ENCODE assay signal across 8 cellular contexts in the genomic region with DNA sequence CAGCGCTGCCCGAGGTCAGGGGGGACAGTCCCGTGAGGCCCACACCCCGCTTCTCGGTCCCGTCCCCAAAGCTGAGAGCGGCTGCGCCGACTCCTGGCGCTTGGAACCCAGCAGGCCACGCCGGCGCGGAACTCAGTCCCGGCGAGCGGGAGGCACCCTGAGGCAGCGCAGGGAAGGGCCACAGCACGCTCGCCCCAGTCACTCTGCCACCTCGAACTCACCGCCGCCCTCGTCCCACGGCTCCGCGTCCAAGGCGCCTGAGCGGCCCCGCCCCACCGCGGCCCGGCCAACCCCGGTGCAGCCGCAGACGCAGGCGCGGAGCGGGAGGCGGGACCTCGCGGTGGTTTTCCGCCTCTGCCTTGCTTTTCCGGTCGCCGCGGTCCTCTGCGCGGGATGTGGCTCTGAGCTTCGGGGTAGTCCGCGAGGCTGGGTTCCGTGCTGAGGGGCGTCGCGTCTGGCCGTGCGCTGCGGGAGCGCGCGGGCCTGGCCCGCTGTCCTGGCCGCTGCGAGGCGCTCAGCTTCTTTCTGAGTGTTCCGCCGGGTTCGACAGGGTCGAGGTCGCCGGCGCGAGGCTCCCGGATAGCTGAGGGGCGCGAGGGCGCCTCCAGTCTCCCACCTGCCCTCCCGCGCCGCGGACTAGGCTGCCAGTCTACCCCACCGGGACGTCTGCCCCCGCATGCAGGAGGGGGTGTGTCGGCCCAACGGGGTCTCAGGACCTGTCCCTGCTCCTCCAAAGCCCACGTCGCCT. TPM values are rescaled to one million over a fixed set of nuclear protein-coding genes. Genes with fewer than 3 reads are reported as not detected.
DNase-seq lines count a peak whose midpoint lies in the region; ATAC-seq and TF ChIP-seq lines count a peak whose summit lies in the region.

A gene with protein sequence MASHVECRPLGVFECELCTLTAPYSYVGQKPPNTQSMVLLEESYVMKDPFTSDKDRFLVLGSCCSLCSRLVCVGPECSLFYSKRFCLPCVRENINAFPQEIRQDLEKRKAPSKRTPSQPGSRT (minus strand): TSS at position 259 of the 748 bp plus-strand sequence. CDS start 2,009 bp downstream, outside the sequence.

- ATAC-seq in GM19438 (IDR thresholded peaks at IDR 0.05; ENCODE audit: low read depth, unreplicated experiment) (peak; percentile 69), HG03571 (IDR thresholded peaks at IDR 0.05; ENCODE audit: unreplicated experiment) (peak; percentile 74)

- peak within 1 kb of the TSS; percentile 80 for H3K4me3 Mint-ChIP-seq in endothelial cell (ENCODE audit: unreplicated experiment)
- peak within 1 kb of the TSS; percentile 68 for H3K4me3 Mint-ChIP-seq in mesothelial cell of epicardium

- H3K27ac Mint-ChIP-seq in endothelial cell (ENCODE audit: unreplicated experiment) (no peak within 1 kb of the TSS), mesothelial cell of epicardium (peak within 1 kb of the TSS; percentile 47)

- TF ChIP-seq CTCF in endothelial cell (IDR thresholded peaks at IDR 0.05; ENCODE audit: unreplicated experiment) = no peak
- no peak for TF ChIP-seq CTCF in mesothelial cell of epicardium (IDR thresholded peaks at IDR 0.05; ENCODE audit: unreplicated experiment)

- H3K4me1 Mint-ChIP-seq in endothelial cell (ENCODE audit: unreplicated experiment) (peaks cover 5% of the 10 kb centered on the region), mesothelial cell of epicardium (peaks cover 14% of the 10 kb centered on the region)

- no peaks in the 10 kb centered on the region for H3K36me3 Mint-ChIP-seq in endothelial cell (ENCODE audit: low read depth, unreplicated experiment)
- H3K36me3 Mint-ChIP-seq in mesothelial cell of epicardium = peaks cover 2% of the 10 kb centered on the region

- H3K9me3 Mint-ChIP-seq in endothelial cell (ENCODE audit: unreplicated experiment) = no peaks in the 10 kb centered on the region
- H3K9me3 Mint-ChIP-seq in mesothelial cell of epicardium = no peaks in the 10 kb centered on the region

- H3K27me3 Mint-ChIP-seq in endothelial cell (ENCODE audit: unreplicated experiment) (peaks cover 3% of the 10 kb centered on the region), mesothelial cell of epicardium (ENCODE audit: low read depth) (no peaks in the 10 kb centered on the region)

- DNase-seq in COLO668 (lab: John Stamatoyannopoulos, UW; ENCODE audit: unreplicated experiment) (peak; percentile 95), NOMO-1 treated with dmso at 0.1 percent for 144 hours (lab: John Stamatoyannopoulos, UW; ENCODE audit: unreplicated experiment) (peak; percentile 92), endothelial cell (ENCODE audit: low spot score) (peak; percentile 91), mesothelial cell of epicardium (ENCODE audit: low spot score in 2 of 2, unreplicated experiment in 2 of 2) (peak; percentile 77 to 88)
- DNase-seq in activated CD8-positive, alpha-beta memory T cell treated with anti-CD3 and anti-CD28 coated beads, Interleukin-2, amount 50 U/mL, for 24 hours (ENCODE audit: extremely low read depth) = peak; percentile 75
- peak; percentile 88 to 93 for DNase-seq in stimulated activated CD8-positive, alpha-beta memory T cell treated with anti-CD3 and anti-CD28 coated beads, Interleukin-15, amount 100 ng/mL, for 48 hours (ENCODE audit: low read depth in 2 of 2)

RNA-seq across cellular contexts. Expression of the gene that starts here (rescaled TPM):
- total RNA-seq in endothelial cell (ENCODE audit: unreplicated experiment) (8.5 TPM), mesothelial cell of epicardium (11.5 to 12.8 TPM (median 12.6 TPM) in 3 replicates)

Comparison
In these comparisons a context has a peak if more than half of its experiments do, and no peak if none do; other contexts are left out.
1. Peak in every context shown above with its lines: DNase-seq and ATAC-seq.